ENCODE assay signal across 8 cellular contexts in the genomic region with DNA sequence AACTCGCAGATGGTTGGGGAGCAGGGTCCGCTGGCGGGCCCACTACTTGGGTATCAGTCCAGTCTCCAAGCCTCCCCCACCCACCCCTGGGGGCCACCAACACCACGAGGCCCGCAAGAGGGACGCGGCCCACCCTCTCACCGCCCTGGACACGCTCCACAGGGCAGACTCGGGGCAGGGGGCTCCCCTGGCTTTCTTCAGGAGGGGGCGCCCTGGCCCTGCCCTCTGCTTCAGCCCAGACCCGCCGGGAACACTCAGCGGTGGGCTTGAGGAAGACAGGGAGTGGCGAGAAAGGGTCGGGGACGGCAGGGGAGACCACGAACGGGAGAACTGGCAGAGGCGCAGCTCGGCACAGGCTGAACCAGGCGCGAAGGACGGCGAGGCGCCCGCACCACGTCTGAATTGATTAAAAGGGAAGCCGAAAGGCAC. TPM values are rescaled to one million over a fixed set of nuclear protein-coding genes. Genes with fewer than 3 reads are reported as not detected.
DNase-seq lines count a peak whose midpoint lies in the region; TF ChIP-seq lines count a peak whose summit lies in the region.

No MANE protein-coding gene starts in this region.

- peak overlapping the region; percentile 89 for H3K14ac ChIP-seq in neuronal stem cell (ENCODE audit: low read length)

- H2BK15ac ChIP-seq in neuronal stem cell (ENCODE audit: low read length), result peak overlapping the region; percentile 99

- peak overlapping the region; percentile 98 for H3K18ac ChIP-seq in neuronal stem cell (ENCODE audit: low read length)

- H4K8ac ChIP-seq in neuronal stem cell (ENCODE audit: low read depth, low read length), result no peak overlapping the region

- peak overlapping the region; percentile 100 for H3K9ac ChIP-seq in neuronal stem cell (ENCODE audit: low read depth, low read length, poor library complexity)

- no peak overlapping the region for H2AFZ ChIP-seq in neuronal stem cell (ENCODE audit: low read length)

- peak overlapping the region; percentile 84 for H3K4ac ChIP-seq in neuronal stem cell (ENCODE audit: low read length)

- peaks cover 5% of the 10 kb centered on the region for H3K79me1 ChIP-seq in neuronal stem cell (ENCODE audit: low read depth, low read length)

- H3K23ac ChIP-seq in neuronal stem cell (ENCODE audit: low read depth, low read length, poor library complexity), result peak overlapping the region; percentile 86

- H3K27me3 ChIP-seq in Peyer's patch, result peaks cover 0 to 56% of the 10 kb centered on the region in 2 donors
- H3K27me3 ChIP-seq in dorsolateral prefrontal cortex, result peaks cover 31 to 100% (median 98%) of the 10 kb centered on the region in 45 donors
- no peaks in the 10 kb centered on the region for H3K27me3 ChIP-seq in neuronal stem cell (ENCODE audit: control insufficient read depth in 3 of 3, insufficient read depth in 3 of 3, low read depth in 1 of 3, low read length in 3 of 3)

- H2BK120ac ChIP-seq in neuronal stem cell (ENCODE audit: low read depth, low read length), result peak overlapping the region; percentile 96

- peak; percentile 61 for DNase-seq in NCI-H748 (lab: John Stamatoyannopoulos, UW; ENCODE audit: unreplicated experiment)
- DNase-seq in NCI-H748 treated with DMSO at 0.1 percent for 48 hours (lab: John Stamatoyannopoulos, UW), result no peak
- peak in 1 of 3 donors; percentile 50 for DNase-seq in Peyer's patch
- DNase-seq in dorsolateral prefrontal cortex, result no peak
- DNase-seq in neuronal stem cell (ENCODE audit: low spot score), result no peak
- DNase-seq in HCEC 1CT, result no peak
- DNase-seq in NCI-H1105 treated with DMSO at 0.1 percent for 48 hours (lab: John Stamatoyannopoulos, UW), result no peak
- no peak for DNase-seq in NCI-H146 treated with DMSO at 0.1 percent for 48 hours (lab: John Stamatoyannopoulos, UW; ENCODE audit: unreplicated experiment)

- H3K9me3 ChIP-seq in Peyer's patch (no peaks in the 10 kb centered on the region), neuronal stem cell (replicated peaks in 1 of 2; ENCODE audit: control insufficient read depth in 2 of 2, insufficient read depth in 1 of 2, low read depth in 1 of 2, low read length in 2 of 2) (no peaks in the 10 kb centered on the region)

- H3K36me3 ChIP-seq in Peyer's patch (no peaks in the 10 kb centered on the region), neuronal stem cell (replicated peaks in 1 of 2; ENCODE audit: control insufficient read depth in 2 of 2, insufficient read depth in 2 of 2, low read length in 2 of 2) (peaks cover 1 to 35% of the 10 kb centered on the region in 2 donors)

- H3K4me3 ChIP-seq in Peyer's patch, result peak overlapping the region in 3 of 4 donors; percentile 34 to 45 (median 40)
- H3K4me3 ChIP-seq in dorsolateral prefrontal cortex, result peak overlapping the region in 36 of 59 donors; percentile 1 to 62 (median 38)
- H3K4me3 ChIP-seq in neuronal stem cell (ENCODE audit: low read length in 2 of 2), result peak overlapping the region; percentile 89 to 93

- peak overlapping the region; percentile 80 for H3K4me2 ChIP-seq in neuronal stem cell (ENCODE audit: insufficient read depth, low read length, poor library complexity, severe bottlenecking)

- no CpG with 5 or more reads among the region's 29 CpGs for WGBS in neuronal stem cell (ENCODE audit: extremely low coverage in 2 of 2, insufficient read length in 2 of 2, insufficient replicate concordance in 1 of 2), 2 donors

- intact Hi-C loops in dorsolateral prefrontal cortex (cut with DNase I), result no loop called here

- TF ChIP-seq CTCF in Peyer's patch (IDR thresholded peaks at IDR 0.05) (no peak), dorsolateral prefrontal cortex (IDR thresholded peaks at IDR 0.05 in 54 of 56, conservative IDR thresholded peaks at IDR 0.05 in 2 of 56; ENCODE audit: low read depth in 1 of 56, partially characterized antibody in 56 of 56) (no peak)

- H3K27ac ChIP-seq in Peyer's patch (no peak overlapping the region), dorsolateral prefrontal cortex (no peak overlapping the region), neuronal stem cell (replicated peaks; ENCODE audit: low read length) (peak overlapping the region; percentile 97)

- peak overlapping the region; percentile 81 for H2AK5ac ChIP-seq in neuronal stem cell (ENCODE audit: low read depth, low read length)

- peak overlapping the region; percentile 99 for H2BK5ac ChIP-seq in neuronal stem cell (ENCODE audit: low read length)

- H3K4me1 ChIP-seq in Peyer's patch (peaks cover 10 to 61% (median 28%) of the 10 kb centered on the region in 4 donors), neuronal stem cell (ENCODE audit: control insufficient read depth in 2 of 2, insufficient read depth in 1 of 2, low read depth in 1 of 2, low read length in 2 of 2) (peaks cover 12 to 15% of the 10 kb centered on the region in 2 donors)

- no peak overlapping the region for H4K91ac ChIP-seq in neuronal stem cell (ENCODE audit: low read depth, low read length, poor library complexity)

- peak overlapping the region; percentile 73 for H2BK12ac ChIP-seq in neuronal stem cell (ENCODE audit: low read length)

- no peak for TF ChIP-seq POLR2A in Peyer's patch (IDR thresholded peaks at IDR 0.05)

RNA-seq across cellular contexts. Expression of a gene that starts 1.6 kb away (rescaled TPM):
- total RNA-seq in Peyer's patch (1 to 10 TPM in 1 of 4 donors, not detected in 3; 1.1 TPM), dorsolateral prefrontal cortex (1 to 10 TPM in 116 of 120 experiments, under 1 TPM in 3, not detected in 1; 0.74 to 10.0 (median 3.3) TPM)
- 150 TPM for polyA plus RNA-seq in neuronal stem cell (2013, experiment 1 of 2)
- polyA plus RNA-seq in neuronal stem cell (2013, experiment 2 of 2), result 156 TPM

Comparison
In these comparisons a context has a peak if more than half of its experiments do, and no peak if none do; other contexts are left out.
1. H3K4me3 ChIP-seq: peak in every context shown above with its lines; median percentile 91 in neuronal stem cell; 40 in Peyer's patch; 38 in dorsolateral prefrontal cortex.